ENCODE assay signal across 15 cellular contexts in the genomic region with DNA sequence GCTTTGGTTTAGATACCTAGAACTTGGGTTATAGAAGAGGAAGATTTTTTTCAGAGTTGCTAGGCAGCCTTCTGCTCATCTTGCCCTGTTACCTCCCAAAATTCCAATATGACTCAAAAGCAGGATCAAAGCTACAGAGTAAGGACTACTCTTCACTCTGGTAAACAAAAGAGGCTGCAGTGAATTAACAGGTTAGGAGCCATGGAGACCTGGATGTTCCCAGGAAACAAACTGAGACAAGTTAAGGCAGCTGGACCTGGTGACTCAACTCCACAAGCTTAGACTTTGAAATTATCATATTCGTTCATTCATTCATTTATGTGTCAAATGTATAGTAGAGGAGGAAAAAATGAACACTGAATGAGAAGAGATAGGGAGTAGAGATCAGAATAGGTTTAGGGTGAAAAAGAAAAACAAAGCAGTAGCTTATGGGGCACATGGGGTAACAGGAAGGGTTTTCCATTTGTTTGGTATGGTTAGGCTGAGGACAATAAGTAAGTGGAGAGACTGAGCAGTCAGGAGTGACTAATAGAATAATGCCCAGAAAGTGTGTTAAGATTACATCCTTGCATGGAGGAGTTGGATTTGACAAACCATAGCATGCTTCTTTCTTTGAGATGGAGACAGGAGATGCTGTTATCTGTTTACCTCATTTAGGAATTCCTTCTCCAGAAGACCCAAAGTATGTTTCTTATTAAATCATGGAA.
"Had no signal": no experiment of that assay in that cellular context is flagged by ENCODE, and none has a peak within 500 bp of the region (broad histone marks: within the 10 kb centered on the region; RNA-seq: fewer than 3 reads in every experiment).

No MANE protein-coding gene starts in this region.

- DNase-seq: activated B cell treated with CpG ODN at 0.5 μM for 24 hours; activated CD4-positive, alpha-beta T cell treated with anti-CD3 and anti-CD28 coated beads, Interleukin-2, amount 10 ng/mL, durations not matched to agents 24 days and 14 days; activated naive CD4-positive, alpha-beta T cell; cortex of kidney; effector CD8-positive, alpha-beta T cell; left colon; stimulated activated CD4-positive, alpha-beta T cell treated with anti-CD3 and anti-CD28 coated beads, Interleukin-12 subunit alpha, Interleukin-12 subunit beta, amount 100 ng/mL, for 4 hours; stimulated activated naive CD4-positive, alpha-beta T cell; substantia nigra; T-helper 1 cell; trophoblast cell had no signal

- H3K27ac Mint-ChIP-seq: activated B cell treated with CpG ODN at 0.5 μM for 24 hours; activated CD4-positive, alpha-beta T cell treated with anti-CD3 and anti-CD28 coated beads, Interleukin-2, amount 10 ng/mL, durations not matched to agents 24 days and 14 days; activated T-helper 1 cell treated with anti-CD3 and anti-CD28 coated beads, Interleukin-12 subunit alpha, Interleukin-12 subunit beta, Interleukin-2, Interleukin-4 antibody, amounts not matched to agents 30 ng/mL and 10 ng/mL and 1 ng/mL, durations not matched to agents 14 hours and 24 hours and 36 hours; nephron had no signal

- H3K4me1 Mint-ChIP-seq: activated CD4-positive, alpha-beta T cell treated with anti-CD3 and anti-CD28 coated beads, Interleukin-2, amount 10 ng/mL, durations not matched to agents 24 days and 14 days; central memory CD8-positive, alpha-beta T cell; nephron had no signal

- H3K4me3 Mint-ChIP-seq: activated B cell treated with CpG ODN at 0.5 μM for 24 hours; activated CD4-positive, alpha-beta T cell treated with anti-CD3 and anti-CD28 coated beads, Interleukin-2, amount 10 ng/mL, durations not matched to agents 24 days and 14 days; activated T-helper 1 cell treated with anti-CD3 and anti-CD28 coated beads, Interleukin-12 subunit alpha, Interleukin-12 subunit beta, Interleukin-2, Interleukin-4 antibody, amounts not matched to agents 30 ng/mL and 10 ng/mL and 1 ng/mL, durations not matched to agents 14 hours and 24 hours and 36 hours; central memory CD8-positive, alpha-beta T cell; nephron had no signal

- H3K4me1 ChIP-seq: psoas muscle had no signal

- ATAC-seq: left colon, psoas muscle had no signal

- H3K9me3 Mint-ChIP-seq: activated B cell treated with CpG ODN at 0.5 μM for 24 hours; activated CD4-positive, alpha-beta T cell treated with anti-CD3 and anti-CD28 coated beads, Interleukin-2, amount 10 ng/mL, durations not matched to agents 24 days and 14 days; activated T-helper 1 cell treated with anti-CD3 and anti-CD28 coated beads, Interleukin-12 subunit alpha, Interleukin-12 subunit beta, Interleukin-2, Interleukin-4 antibody, amounts not matched to agents 30 ng/mL and 10 ng/mL and 1 ng/mL, durations not matched to agents 14 hours and 24 hours and 36 hours had no signal

- H3K27me3 Mint-ChIP-seq: activated B cell treated with CpG ODN at 0.5 μM for 24 hours; activated CD4-positive, alpha-beta T cell treated with anti-CD3 and anti-CD28 coated beads, Interleukin-2, amount 10 ng/mL, durations not matched to agents 24 days and 14 days; central memory CD8-positive, alpha-beta T cell had no signal

- H3K27ac ChIP-seq: psoas muscle had no signal

- H3K4me3 ChIP-seq: psoas muscle had no signal

- H3K9me3 ChIP-seq: psoas muscle had no signal
